24 cellular contexts compared by ENCODE assay signal in the genomic region with DNA sequence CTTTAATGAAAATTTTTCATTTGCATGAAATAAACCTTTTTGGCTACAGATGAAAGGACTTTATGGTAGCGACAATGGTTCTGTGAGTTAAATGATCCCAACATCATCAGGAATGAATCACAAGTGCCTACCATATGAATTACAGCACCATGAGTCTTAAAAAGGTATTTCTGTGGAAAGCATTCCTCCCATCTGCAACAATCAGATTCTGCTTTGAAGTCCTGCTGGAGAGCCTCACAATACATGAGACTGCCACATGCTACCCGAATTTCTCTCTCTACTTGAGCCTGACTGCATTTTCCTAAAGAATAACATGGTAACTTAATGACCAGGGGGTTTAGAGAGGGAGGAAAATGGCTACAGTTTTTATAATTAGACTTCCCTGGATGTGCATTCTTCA.
DNase-seq lines count a peak whose midpoint lies in the region; ATAC-seq, FAIRE-seq and TF ChIP-seq lines count a peak whose summit lies in the region.
"Had no signal": no experiment of that assay in that cellular context is flagged by ENCODE, and none has a peak within 500 bp of the region (broad histone marks: within the 10 kb centered on the region; RNA-seq: fewer than 3 reads in every experiment).

No MANE protein-coding gene starts in this region.

- H3K4me1 ChIP-seq in astrocyte (ENCODE audit: insufficient read depth, low read length) (no peaks in the 10 kb centered on the region), foreskin keratinocyte (no peaks in the 10 kb centered on the region), mammary epithelial cell (ENCODE audit: insufficient read depth, low read length) (no peaks in the 10 kb centered on the region)
- H3K4me1 ChIP-seq: gastroesophageal sphincter had no signal

- dilution Hi-C loops in mammary epithelial cell (cut with HindIII; ENCODE audit: low sequenced_read_pairs): no loop called here

- H3K36me3 Mint-ChIP-seq in HFFc6 (ENCODE audit: low read depth) (no peaks in the 10 kb centered on the region), astrocyte (ENCODE audit: low read depth, unreplicated experiment) (no peaks in the 10 kb centered on the region)
- H3K36me3 Mint-ChIP-seq: IgD-negative memory B cell; naive thymus-derived CD8-positive, alpha-beta T cell had no signal

- H3K27me3 Mint-ChIP-seq in HFFc6 (ENCODE audit: insufficient read depth) (no peaks in the 10 kb centered on the region), astrocyte (ENCODE audit: low read depth, unreplicated experiment) (no peaks in the 10 kb centered on the region)
- H3K27me3 Mint-ChIP-seq: activated CD4-positive, alpha-beta T cell treated with anti-CD3 and anti-CD28 coated beads for 36 hours; IgD-negative memory B cell; naive thymus-derived CD8-positive, alpha-beta T cell; stimulated activated naive B cell treated with anti-CD40 and anti-IgM and Interleukin-4, amounts not matched to agents 10 μg/mL and 1 μg/mL and 100 μg/mL, for 72 hours had no signal

- FAIRE-seq in astrocyte (lab: Jason Lieb, UNC): peak; percentile 54

- H4K20me1 ChIP-seq in astrocyte (ENCODE audit: insufficient read depth, low read length) (no peaks in the 10 kb centered on the region), mammary epithelial cell (ENCODE audit: insufficient read depth, low read length) (no peaks in the 10 kb centered on the region)

- peak; percentile 8 for DNase-seq in AG09309 (ENCODE audit: low read depth)
- peak; percentile 36 for DNase-seq in HFFc6
- peak; percentile 82 for DNase-seq in astrocyte (ENCODE audit: low read depth)
- DNase-seq in foreskin keratinocyte: peak in 1 of 2 donors; percentile 55
- DNase-seq in mammary epithelial cell: no peak
- DNase-seq in DMS153 treated with DMSO at 0.1 percent for 48 hours (lab: John Stamatoyannopoulos, UW; ENCODE audit: unreplicated experiment): no peak
- DNase-seq: activated CD4-positive, alpha-beta T cell treated with anti-CD3 and anti-CD28 coated beads for 36 hours; mesenchymal stem cell; MG63; naive thymus-derived CD8-positive, alpha-beta T cell; NCI-H69; Right ventricle myocardium superior; stimulated activated CD4-positive, alpha-beta T cell treated with anti-CD3 and anti-CD28 coated beads, Interleukin-2, amount 100 ng/mL, for 24 hours; stimulated activated naive B cell treated with anti-CD40 and anti-IgM and Interleukin-4, amounts not matched to agents 10 μg/mL and 1 μg/mL and 100 μg/mL, for 72 hours; T-helper 1 cell had no signal

- peaks cover 12% of the 10 kb centered on the region for H3K4me1 Mint-ChIP-seq in HFFc6 (ENCODE audit: low read depth)
- peaks cover 4% of the 10 kb centered on the region for H3K4me1 Mint-ChIP-seq in astrocyte (ENCODE audit: low read depth, unreplicated experiment)
- H3K4me1 Mint-ChIP-seq: activated CD4-positive, alpha-beta T cell treated with anti-CD3 and anti-CD28 coated beads for 36 hours; IgD-negative memory B cell; naive thymus-derived CD8-positive, alpha-beta T cell; stimulated activated naive B cell treated with anti-CD40 and anti-IgM and Interleukin-4, amounts not matched to agents 10 μg/mL and 1 μg/mL and 100 μg/mL, for 72 hours had no signal

- no peak for TF ChIP-seq CTCF in AG09309 (IDR thresholded peaks at IDR 0.05; ENCODE audit: control insufficient read depth, insufficient read depth, low read depth, low read length, missing control alignments)
- TF ChIP-seq CTCF in HFFc6 (IDR thresholded peaks at IDR 0.05): no peak
- no peak for TF ChIP-seq CTCF in astrocyte (IDR thresholded peaks at IDR 0.05; ENCODE audit: insufficient read depth, low read depth, low read length)
- TF ChIP-seq CTCF in foreskin keratinocyte (conservative IDR thresholded peaks at IDR 0.05): no peak
- no peak for TF ChIP-seq CTCF in mammary epithelial cell (conservative IDR thresholded peaks at IDR 0.05 in 1 of 2, IDR thresholded peaks at IDR 0.05 in 1 of 2; ENCODE audit: extremely low read depth in 1 of 2, insufficient read depth in 1 of 2, low read depth in 1 of 2, low read length in 2 of 2)

- H3K9me3 Mint-ChIP-seq in HFFc6 (no peaks in the 10 kb centered on the region), astrocyte (ENCODE audit: unreplicated experiment) (no peaks in the 10 kb centered on the region)
- H3K9me3 Mint-ChIP-seq: activated T-helper 1 cell treated with anti-CD3 and anti-CD28 coated beads, Interleukin-12 subunit alpha, Interleukin-12 subunit beta, Interleukin-2, Interleukin-4 antibody, amounts not matched to agents 30 ng/mL and 10 ng/mL and 1 ng/mL, durations not matched to agents 14 hours and 24 hours and 36 hours; IgD-negative memory B cell had no signal

- H3K27ac Mint-ChIP-seq in HFFc6: no peak overlapping the region
- peak overlapping the region; percentile 34 for H3K27ac Mint-ChIP-seq in astrocyte (ENCODE audit: unreplicated experiment)
- H3K27ac Mint-ChIP-seq: activated CD4-positive, alpha-beta T cell treated with anti-CD3 and anti-CD28 coated beads for 36 hours; activated naive CD4-positive, alpha-beta T cell treated with anti-CD3 and anti-CD28 coated beads, Interleukin-2, amount 50 U/mL, for 72 hours; activated T-helper 1 cell treated with anti-CD3 and anti-CD28 coated beads, Interleukin-12 subunit alpha, Interleukin-12 subunit beta, Interleukin-2, Interleukin-4 antibody, amounts not matched to agents 30 ng/mL and 10 ng/mL and 1 ng/mL, durations not matched to agents 14 hours and 24 hours and 36 hours; IgD-negative memory B cell; naive thymus-derived CD8-positive, alpha-beta T cell; stimulated activated naive B cell treated with anti-CD40 and anti-IgM and Interleukin-4, amounts not matched to agents 10 μg/mL and 1 μg/mL and 100 μg/mL, for 72 hours had no signal

- H3K4me3 Mint-ChIP-seq in HFFc6: no peak overlapping the region
- no peak overlapping the region for H3K4me3 Mint-ChIP-seq in astrocyte (ENCODE audit: unreplicated experiment)
- H3K4me3 Mint-ChIP-seq: activated CD4-positive, alpha-beta T cell treated with anti-CD3 and anti-CD28 coated beads for 36 hours; activated T-helper 1 cell treated with anti-CD3 and anti-CD28 coated beads, Interleukin-12 subunit alpha, Interleukin-12 subunit beta, Interleukin-2, Interleukin-4 antibody, amounts not matched to agents 30 ng/mL and 10 ng/mL and 1 ng/mL, durations not matched to agents 14 hours and 24 hours and 36 hours; IgD-negative memory B cell; naive thymus-derived CD8-positive, alpha-beta T cell; stimulated activated naive B cell treated with anti-CD40 and anti-IgM and Interleukin-4, amounts not matched to agents 10 μg/mL and 1 μg/mL and 100 μg/mL, for 72 hours had no signal

- intact Hi-C loops in mammary epithelial cell (cut with micrococcal nuclease): no loop called here

- H3K4me3 ChIP-seq in AG09309 (ENCODE audit: control insufficient read depth, low read depth, low read length): no peak overlapping the region
- H3K4me3 ChIP-seq in astrocyte (ENCODE audit: insufficient read depth, low read depth, low read length): no peak overlapping the region
- no peak overlapping the region for H3K4me3 ChIP-seq in mammary epithelial cell (replicated peaks in 1 of 3; ENCODE audit: insufficient read depth in 1 of 3, low read depth in 2 of 3, low read length in 3 of 3)
- H3K4me3 ChIP-seq: gastroesophageal sphincter, MG63, thoracic aorta had no signal

- in situ Hi-C loops in mammary epithelial cell (cut with MboI; ENCODE audit: low sequenced_read_pairs in 2 of 2): no loop called here

- no peak overlapping the region for H3K27ac ChIP-seq in astrocyte (ENCODE audit: low read depth, low read length)
- no peak overlapping the region for H3K27ac ChIP-seq in foreskin keratinocyte
- no peak overlapping the region for H3K27ac ChIP-seq in mammary epithelial cell (ENCODE audit: insufficient read depth, low read depth, low read length)
- H3K27ac ChIP-seq: gastroesophageal sphincter, HL-60, thoracic aorta had no signal

- H3K4me2 ChIP-seq in astrocyte (ENCODE audit: low read length): no peak overlapping the region
- H3K4me2 ChIP-seq in mammary epithelial cell (ENCODE audit: insufficient read depth, low read depth, low read length): no peak overlapping the region

- H3K9ac ChIP-seq in astrocyte (ENCODE audit: low read length) (no peak overlapping the region), mammary epithelial cell (ENCODE audit: insufficient read depth, low read length) (no peak overlapping the region)

- H3K79me2 ChIP-seq in astrocyte (ENCODE audit: insufficient read depth, low read length) (no peaks in the 10 kb centered on the region), mammary epithelial cell (ENCODE audit: insufficient read depth, low read length) (no peaks in the 10 kb centered on the region)

- peak; percentile 25 for ATAC-seq in foreskin keratinocyte
- no peak for ATAC-seq in HG02798 (IDR thresholded peaks at IDR 0.05; ENCODE audit: poor library complexity, unreplicated experiment)
- ATAC-seq in GM21528 (IDR thresholded peaks at IDR 0.05; ENCODE audit: low FRiP score, unreplicated experiment): no peak
- ATAC-seq: activated CD4-positive, alpha-beta T cell treated with anti-CD3 and anti-CD28 coated beads for 36 hours; activated naive CD4-positive, alpha-beta T cell treated with anti-CD3 and anti-CD28 coated beads, Interleukin-2, amount 50 U/mL, for 72 hours; gastroesophageal sphincter; naive thymus-derived CD8-positive, alpha-beta T cell; sciatic nerve; stimulated activated naive B cell treated with anti-CD40 and anti-IgM and Interleukin-4, amounts not matched to agents 10 μg/mL and 1 μg/mL and 100 μg/mL, for 72 hours had no signal

- 79% methylated on average over 2 of the region's 2 CpGs for WGBS in mammary epithelial cell (ENCODE audit: low coverage, missing lambda C conversion rate)

- no TSS peak for BruUV-seq in mammary epithelial cell (replicated peaks; lab: Mats Ljungman, UMichigan)

- no peak overlapping the region for H2AFZ ChIP-seq in astrocyte (ENCODE audit: low read depth, low read length)
- no peak overlapping the region for H2AFZ ChIP-seq in mammary epithelial cell (ENCODE audit: low read depth, low read length)

- CTCF ChIA-PET in mammary epithelial cell (lab: Charles Lee; ENCODE audit: low non-redundant PET): no interaction called here

- H3K9me3 ChIP-seq in astrocyte (ENCODE audit: insufficient read depth, low read depth, low read length): no peaks in the 10 kb centered on the region
- no peaks in the 10 kb centered on the region for H3K9me3 ChIP-seq in mammary epithelial cell (replicated peaks; ENCODE audit: insufficient read depth, low read length)
- H3K9me3 ChIP-seq: gastroesophageal sphincter, MG63, thoracic aorta had no signal

- H3K36me3 ChIP-seq in astrocyte (ENCODE audit: insufficient read depth, low read length) (no peaks in the 10 kb centered on the region), mammary epithelial cell (ENCODE audit: insufficient read depth, low read length) (no peaks in the 10 kb centered on the region)
- H3K36me3 ChIP-seq: gastroesophageal sphincter, MG63, thoracic aorta had no signal

- H3K27me3 ChIP-seq in astrocyte (ENCODE audit: insufficient read depth, low read length): no peaks in the 10 kb centered on the region
- no peaks in the 10 kb centered on the region for H3K27me3 ChIP-seq in foreskin keratinocyte
- H3K27me3 ChIP-seq in mammary epithelial cell (ENCODE audit: insufficient read depth, low read length): no peaks in the 10 kb centered on the region
- H3K27me3 ChIP-seq: gastroesophageal sphincter, MG63 had no signal

Comparison
In these comparisons a context has a peak if more than half of its experiments do, and no peak if none do; other contexts are left out.
1. DNase-seq: peak in AG09309 (single experiment), HFFc6 (single experiment) and astrocyte (single experiment); none in mammary epithelial cell (single experiment) and DMS153 treated with DMSO at 0.1 percent for 48 hours (single experiment).